8 cellular contexts compared by ENCODE assay signal in genomic region chr3:105868745-105869530, GRCh38. TPM values are rescaled to one million over a fixed set of nuclear protein-coding genes. Genes with fewer than 3 reads are reported as not detected.
A peak's percentile ranks its signal among the peaks of the same experiment; 100 is the strongest.
DNase-seq lines count a peak whose midpoint lies in the region; ATAC-seq and FAIRE-seq lines count a peak whose summit lies in the region.

TSS of gene CBLB (minus strand) at chr3:105869012. CDS start at chr3:105867577, 1,435 bp downstream.

- peak; percentile 79 for FAIRE-seq in RCC 7860 (lab: Jason Lieb, UNC)

- H3K9ac ChIP-seq in muscle layer of colon (ENCODE audit: low read length): peak within 1 kb of the TSS; percentile 87

- H3K4me1 Mint-ChIP-seq in activated T-cell treated with anti-CD3 and anti-CD28 coated beads, Interleukin-2, amount 50 U/mL, for 72 hours (ENCODE audit: low read depth): peaks cover 26% of the 10 kb centered on the region

- peak within 1 kb of the TSS in 1 of 2 donors; percentile 89 for H3K4me3 Mint-ChIP-seq in activated T-cell treated with anti-CD3 and anti-CD28 coated beads, Interleukin-2, amount 50 U/mL, for 72 hours

- H3K36me3 Mint-ChIP-seq in activated T-cell treated with anti-CD3 and anti-CD28 coated beads, Interleukin-2, amount 50 U/mL, for 72 hours (ENCODE audit: insufficient read depth in 2 of 2): peaks cover 19 to 37% of the 10 kb centered on the region in 2 donors

- ATAC-seq in GM21786 (IDR thresholded peaks at IDR 0.05; ENCODE audit: unreplicated experiment) (peak; percentile 84), esophagus mucosa (peak; percentile 97)
- peak; percentile 91 to 92 for ATAC-seq in activated T-cell treated with anti-CD3 and anti-CD28 coated beads, Interleukin-2, amount 50 U/mL, for 72 hours (replicated peaks in 1 of 2)

- peaks cover 24% of the 10 kb centered on the region for H3K4me1 ChIP-seq in muscle layer of colon (ENCODE audit: insufficient read depth, low read length)

- no peaks in the 10 kb centered on the region; the same call in 1 of the 2 replicates for H3K36me3 ChIP-seq in KOPT-K1 (ENCODE audit: insufficient read depth, low read length)
- H3K36me3 ChIP-seq in muscle layer of colon (ENCODE audit: insufficient read depth, low read length): peaks cover 6% of the 10 kb centered on the region

- H3K9me3 Mint-ChIP-seq in activated T-cell treated with anti-CD3 and anti-CD28 coated beads, Interleukin-2, amount 50 U/mL, for 72 hours: no peaks in the 10 kb centered on the region

- H3K27ac ChIP-seq in KOPT-K1 (ENCODE audit: low read depth, low read length, poor library complexity, severe bottlenecking) (peak within 1 kb of the TSS; percentile 68), muscle layer of colon (ENCODE audit: low read depth, low read length) (peak within 1 kb of the TSS; percentile 83)

- no peaks in the 10 kb centered on the region for H3K27me3 Mint-ChIP-seq in activated T-cell treated with anti-CD3 and anti-CD28 coated beads, Interleukin-2, amount 50 U/mL, for 72 hours (ENCODE audit: low read depth)

- no peaks in the 10 kb centered on the region for H3K27me3 ChIP-seq in muscle layer of colon (ENCODE audit: control insufficient read depth in 1 of 2, insufficient read depth in 2 of 2, low read length in 2 of 2)

- no peaks in the 10 kb centered on the region for H3K9me3 ChIP-seq in KOPT-K1 (ENCODE audit: insufficient read depth, low read length, poor library complexity, severe bottlenecking)
- no peaks in the 10 kb centered on the region for H3K9me3 ChIP-seq in muscle layer of colon (ENCODE audit: low read length)

- H3K4me3 ChIP-seq in muscle layer of colon (ENCODE audit: low read depth in 1 of 2, low read length in 2 of 2): peak within 1 kb of the TSS; percentile 77 to 98

- peak within 1 kb of the TSS; percentile 99 for H3K27ac Mint-ChIP-seq in activated T-cell treated with anti-CD3 and anti-CD28 coated beads, Interleukin-2, amount 50 U/mL, for 72 hours

- DNase-seq in DMS53 treated with DMSO at 0.1 percent for 48 hours (lab: John Stamatoyannopoulos, UW; ENCODE audit: unreplicated experiment) (peak; percentile 80), RCC 7860 (ENCODE audit: low spot score) (peak; percentile 88)
- DNase-seq in activated T-cell treated with anti-CD3 and anti-CD28 coated beads, Interleukin-2, amount 50 U/mL, for 72 hours: peak; percentile 84 to 87
- peak; percentile 60 for DNase-seq in stimulated activated CD8-positive, alpha-beta memory T cell treated with anti-CD3 and anti-CD28 coated beads, Interleukin-7, amount 100 ng/mL, for 24 hours (ENCODE audit: low read depth)

RNA-seq across cellular contexts. Expression of gene CBLB, which starts in this region (rescaled TPM):
- total RNA-seq in activated T-cell treated with anti-CD3 and anti-CD28 coated beads, Interleukin-2, amount 50 U/mL, for 72 hours: 100 to 1,000 TPM; 159 to 191 TPM
- total RNA-seq in esophagus mucosa: 11.0 TPM

Comparison
In these comparisons a context has a peak if more than half of its experiments do, and no peak if none do; other contexts are left out.
1. Peak in every context shown above with its lines: DNase-seq, ATAC-seq, H3K4me3 ChIP-seq and H3K27ac ChIP-seq.
2. RNA of gene CBLB (total RNA-seq): 159 to 191 TPM in activated T-cell treated with anti-CD3 and anti-CD28 coated beads, Interleukin-2, amount 50 U/mL, for 72 hours; 11.0 TPM in esophagus mucosa (single experiment); every median in the first group is over 10 times any median in the second.